Comparison of ENCODE assay signal across 16 cellular contexts in the genomic region with DNA sequence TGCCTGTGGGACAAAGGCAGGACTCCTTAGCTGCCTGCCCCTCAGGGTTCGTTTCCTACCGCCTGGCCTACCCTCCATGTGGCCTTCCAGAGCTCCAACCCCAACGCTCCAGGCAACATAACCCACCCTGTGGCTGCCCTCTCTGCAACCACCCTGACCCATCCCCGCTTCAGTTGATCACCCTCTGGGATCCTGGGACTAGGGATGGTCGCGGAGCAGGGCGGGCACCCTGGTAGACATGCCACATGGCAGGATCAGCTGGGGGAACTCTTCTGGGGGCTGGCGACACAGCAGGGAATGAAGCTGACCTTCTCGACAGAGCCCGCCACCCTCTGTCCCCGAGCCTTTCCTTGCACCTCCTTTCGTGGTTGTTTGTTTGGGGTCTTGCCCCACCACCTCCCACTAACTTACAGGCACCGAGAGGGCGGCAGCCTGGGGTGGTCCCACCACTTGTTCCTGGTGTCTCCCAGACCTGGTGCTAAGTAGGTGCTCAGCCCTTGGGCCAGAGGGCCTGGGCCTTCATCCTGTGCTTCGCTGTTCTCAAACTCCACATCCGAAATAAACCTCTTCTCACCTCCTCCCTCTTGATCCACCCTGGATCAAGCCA.
DNase-seq lines count a peak whose midpoint lies in the region; ATAC-seq and TF ChIP-seq lines count a peak whose summit lies in the region.
"Had no signal": no experiment of that assay in that cellular context is flagged by ENCODE, and none has a peak within 500 bp of the region (broad histone marks: within the 10 kb centered on the region; RNA-seq: fewer than 3 reads in every experiment).

No MANE protein-coding gene starts in this region.

- no peak overlapping the region for H4K8ac ChIP-seq in trophoblast cell (ENCODE audit: low read depth, low read length)

- no peak overlapping the region for H3K4me3 Mint-ChIP-seq in endothelial cell (ENCODE audit: unreplicated experiment)

- H2BK120ac ChIP-seq in trophoblast cell (ENCODE audit: insufficient read depth, low read length, poor library complexity): no peak overlapping the region

- no peak overlapping the region for H3K27ac ChIP-seq in trophoblast cell (ENCODE audit: low read depth, low read length)
- no peak overlapping the region for H3K27ac ChIP-seq in colonic mucosa
- H3K27ac ChIP-seq: Peyer's patch had no signal

- no peak overlapping the region for H3K14ac ChIP-seq in trophoblast cell (ENCODE audit: low read length)

- H3K27me3 ChIP-seq in trophoblast cell (ENCODE audit: insufficient read depth, low read length): no peaks in the 10 kb centered on the region
- H3K27me3 ChIP-seq in colonic mucosa: no peaks in the 10 kb centered on the region
- H3K27me3 ChIP-seq: Peyer's patch had no signal

- H2AFZ ChIP-seq in trophoblast cell (ENCODE audit: insufficient read depth, low read length, poor library complexity): no peak overlapping the region

- no peaks in the 10 kb centered on the region for H3K4me1 ChIP-seq in trophoblast cell (ENCODE audit: control insufficient read depth in 1 of 2, insufficient read depth in 2 of 2, low read length in 2 of 2)
- H3K4me1 ChIP-seq in colonic mucosa: no peaks in the 10 kb centered on the region
- H3K4me1 ChIP-seq: Peyer's patch had no signal

- no CpG with 5 or more reads among the region's 16 CpGs for WGBS in trophoblast cell (ENCODE audit: extremely low coverage, insufficient coverage, insufficient read length)

- ATAC-seq in HG03521 (IDR thresholded peaks at IDR 0.05; ENCODE audit: unreplicated experiment): no peak

- H3K4me2 ChIP-seq in trophoblast cell (ENCODE audit: low read length): no peak overlapping the region

- peak overlapping the region; percentile 42 for H3K27ac Mint-ChIP-seq in endothelial cell (ENCODE audit: unreplicated experiment)

- H3K9me3 ChIP-seq in trophoblast cell (ENCODE audit: insufficient read depth, low read depth, low read length) (peaks cover 2% of the 10 kb centered on the region), colonic mucosa (no peaks in the 10 kb centered on the region)
- H3K9me3 ChIP-seq: Peyer's patch had no signal

- no peaks in the 10 kb centered on the region for H3K79me2 ChIP-seq in trophoblast cell (ENCODE audit: control insufficient read depth, insufficient read depth, low read length, poor library complexity)

- no peak overlapping the region for H4K91ac ChIP-seq in trophoblast cell (ENCODE audit: low read depth, low read length)

- H4K12ac ChIP-seq in trophoblast cell (ENCODE audit: low read depth, low read length): no peak overlapping the region

- peaks cover 12% of the 10 kb centered on the region for H3K27me3 Mint-ChIP-seq in endothelial cell (ENCODE audit: unreplicated experiment)

- H3K9ac ChIP-seq in trophoblast cell (ENCODE audit: low read length) (no peak overlapping the region), colonic mucosa (ENCODE audit: low read depth in 2 of 2, low read length in 2 of 2) (no peak overlapping the region)

- no peak overlapping the region for H2AK5ac ChIP-seq in trophoblast cell (ENCODE audit: low read length)

- H3K4me3 ChIP-seq in trophoblast cell (ENCODE audit: low read depth, low read length) (no peak overlapping the region), colonic mucosa (no peak overlapping the region)
- H3K4me3 ChIP-seq: Peyer's patch had no signal

- no peaks in the 10 kb centered on the region for H3K79me1 ChIP-seq in trophoblast cell (ENCODE audit: low read length)

- TF ChIP-seq CTCF in endothelial cell (IDR thresholded peaks at IDR 0.05; ENCODE audit: unreplicated experiment) (no peak), colonic mucosa (IDR thresholded peaks at IDR 0.05) (no peak)

- peak; percentile 10 for DNase-seq in activated T-cell treated with anti-CD3 and anti-CD28 coated beads, Interleukin-2, amount 50 U/mL, for 1 hour
- DNase-seq in activated T-cell treated with anti-CD3 and anti-CD28 coated beads for 4 hours: no peak
- DNase-seq in D341Med (ENCODE audit: low spot score): peak; percentile 32
- DNase-seq in endothelial cell (ENCODE audit: low spot score): no peak
- peak; percentile 69 for DNase-seq in posterior vena cava (ENCODE audit: low spot score)
- no peak for DNase-seq in trophoblast cell
- DNase-seq in colonic mucosa: no peak
- DNase-seq: 8988T; DMS 273 treated with DMSO at 0.1 percent for 48 hours; GDM1; NCI-H1092 treated with DMSO at 0.1 percent for 48 hours; NCI-H2081 treated with DMSO at 0.1 percent for 48 hours; NK-92 treated with Interleukin-12 subunit alpha and Interleukin-12 subunit beta, amount 100 ng/mL, for 24 hours; SHP77 treated with DMSO at 0.1 percent for 48 hours had no signal

- no peak overlapping the region for H3K23ac ChIP-seq in trophoblast cell (ENCODE audit: low read length)

- H3K4me1 Mint-ChIP-seq in endothelial cell (ENCODE audit: unreplicated experiment): no peaks in the 10 kb centered on the region

- H3K4ac ChIP-seq in trophoblast cell (ENCODE audit: low read depth, low read length): no peak overlapping the region

- H2BK5ac ChIP-seq in trophoblast cell (ENCODE audit: low read depth, low read length, poor library complexity): no peak overlapping the region

- no peaks in the 10 kb centered on the region for H3K36me3 ChIP-seq in trophoblast cell (ENCODE audit: control insufficient read depth in 1 of 2, insufficient read depth in 2 of 2, low read length in 2 of 2)
- no peaks in the 10 kb centered on the region for H3K36me3 ChIP-seq in colonic mucosa
- H3K36me3 ChIP-seq: Peyer's patch had no signal

- no peak overlapping the region for H2BK12ac ChIP-seq in trophoblast cell (ENCODE audit: low read length)

- H3K18ac ChIP-seq in trophoblast cell (ENCODE audit: low read length): no peak overlapping the region

- H3K9me3 Mint-ChIP-seq in endothelial cell (ENCODE audit: unreplicated experiment): no peaks in the 10 kb centered on the region

- no peaks in the 10 kb centered on the region for H3K36me3 Mint-ChIP-seq in endothelial cell (ENCODE audit: low read depth, unreplicated experiment)

- intact Hi-C loops in posterior vena cava (cut with DNase I): no loop called here
- intact Hi-C loops in colonic mucosa (cut with DNase I): no loop called here

Comparison
In these comparisons a context has a peak if more than half of its experiments do, and no peak if none do; other contexts are left out.
1. DNase-seq: peak in activated T-cell treated with anti-CD3 and anti-CD28 coated beads, Interleukin-2, amount 50 U/mL, for 1 hour (single experiment), D341Med (single experiment) and posterior vena cava (single experiment); none in activated T-cell treated with anti-CD3 and anti-CD28 coated beads for 4 hours (single experiment), endothelial cell (single experiment), trophoblast cell (0 of 2) and colonic mucosa (single experiment).